ENCODE assay signal across 18 cellular contexts in the genomic region with DNA sequence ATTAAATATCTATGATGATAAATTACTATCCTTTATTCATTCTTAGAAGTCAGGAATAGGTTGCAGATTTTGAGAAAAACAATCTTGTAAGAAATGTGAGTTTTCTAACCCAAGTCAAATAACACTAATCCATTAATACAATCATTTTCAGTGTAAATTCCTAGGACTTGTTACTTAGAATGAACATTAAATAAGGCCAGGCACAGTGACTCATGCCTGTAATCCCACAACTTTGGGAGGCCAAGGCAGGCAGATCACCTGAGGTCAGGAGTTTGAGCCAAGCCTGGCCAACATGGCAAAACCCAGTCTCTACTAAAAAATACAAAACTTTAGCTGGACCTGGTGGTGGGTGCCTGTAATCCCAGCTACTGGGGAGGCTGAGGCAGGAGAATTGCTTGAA. TPM values are rescaled to one million over a fixed set of nuclear protein-coding genes. Genes with fewer than 3 reads are reported as not detected.
"Had no signal": no experiment of that assay in that cellular context is flagged by ENCODE, and none has a peak within 500 bp of the region (broad histone marks: within the 10 kb centered on the region; RNA-seq: fewer than 3 reads in every experiment).

No MANE protein-coding gene starts in this region.

- H3K4me3 Mint-ChIP-seq: activated B cell treated with CpG ODN at 0.5 μM for 24 hours; activated CD8-positive, alpha-beta memory T cell treated with anti-CD3 and anti-CD28 coated beads, Interleukin-2, amount 10 ng/mL, durations not matched to agents 7 days and 5 days; activated naive CD8-positive, alpha-beta T cell; activated T-cell treated with anti-CD3 and anti-CD28 coated beads, Interleukin-2, amount 50 U/mL, for 24 hours; naive thymus-derived CD8-positive, alpha-beta T cell; T-helper 1 cell treated with Interleukin-12 subunit alpha and Interleukin-12 subunit beta and Interleukin-4 antibody, amounts not matched to agents 30 μg/mL and 1 μg/mL, for 36 hours had no signal

- H3K4me1 Mint-ChIP-seq: activated CD8-positive, alpha-beta memory T cell treated with anti-CD3 and anti-CD28 coated beads, Interleukin-2, amount 10 ng/mL, durations not matched to agents 7 days and 5 days; naive thymus-derived CD8-positive, alpha-beta T cell had no signal

- H3K27ac Mint-ChIP-seq: activated B cell treated with CpG ODN at 0.5 μM for 24 hours; activated CD8-positive, alpha-beta memory T cell treated with anti-CD3 and anti-CD28 coated beads, Interleukin-2, amount 10 ng/mL, durations not matched to agents 7 days and 5 days; activated naive CD8-positive, alpha-beta T cell; activated T-cell treated with anti-CD3 and anti-CD28 coated beads, Interleukin-2, amount 50 U/mL, for 24 hours; T-helper 1 cell treated with Interleukin-12 subunit alpha and Interleukin-12 subunit beta and Interleukin-4 antibody, amounts not matched to agents 30 μg/mL and 1 μg/mL, for 36 hours had no signal

- DNase-seq: activated B cell treated with CpG ODN at 0.5 μM for 24 hours; activated CD4-positive, alpha-beta T cell treated with anti-CD3 and anti-CD28 coated beads, Interleukin-2, amount 50 U/mL, for 4 hours; activated CD8-positive, alpha-beta memory T cell treated with anti-CD3 and anti-CD28 coated beads, Interleukin-2, amount 10 ng/mL, durations not matched to agents 7 days and 5 days; activated effector memory CD4-positive, alpha-beta T cell treated with Interleukin-2 at 50 U/mL for 16 hours; activated T-cell treated with anti-CD3 and anti-CD28 coated beads, Interleukin-2, amount 50 U/mL, for 24 hours; central memory CD4-positive, alpha-beta T cell; cortex of kidney; effector memory CD4-positive, alpha-beta T cell; head of caudate nucleus; mucosa of descending colon; naive thymus-derived CD8-positive, alpha-beta T cell; right lobe of liver; stimulated activated CD4-positive, alpha-beta T cell treated with anti-CD3 and anti-CD28 coated beads, Interleukin-2, amount 100 ng/mL, for 24 hours; stimulated activated naive CD4-positive, alpha-beta T cell; substantia nigra; trophoblast cell had no signal

- H3K27me3 Mint-ChIP-seq: activated B cell treated with CpG ODN at 0.5 μM for 24 hours; activated CD8-positive, alpha-beta memory T cell treated with anti-CD3 and anti-CD28 coated beads, Interleukin-2, amount 10 ng/mL, durations not matched to agents 7 days and 5 days; activated naive CD8-positive, alpha-beta T cell; activated T-cell treated with anti-CD3 and anti-CD28 coated beads, Interleukin-2, amount 50 U/mL, for 24 hours; naive thymus-derived CD8-positive, alpha-beta T cell had no signal

- H3K9me3 Mint-ChIP-seq: activated B cell treated with CpG ODN at 0.5 μM for 24 hours; activated T-cell treated with anti-CD3 and anti-CD28 coated beads, Interleukin-2, amount 50 U/mL, for 24 hours; naive thymus-derived CD8-positive, alpha-beta T cell; T-helper 1 cell treated with Interleukin-12 subunit alpha and Interleukin-12 subunit beta and Interleukin-4 antibody, amounts not matched to agents 30 μg/mL and 1 μg/mL, for 36 hours had no signal

RNA-seq across cellular contexts. Expression of gene CDKL4, which starts 45.8 kb away (rescaled TPM):
- total RNA-seq: naive thymus-derived CD8-positive, alpha-beta T cell had no signal
- polyA plus RNA-seq: naive thymus-derived CD8-positive, alpha-beta T cell had no signal
